ENCODE assay signal across 9 cellular contexts in the genomic region with DNA sequence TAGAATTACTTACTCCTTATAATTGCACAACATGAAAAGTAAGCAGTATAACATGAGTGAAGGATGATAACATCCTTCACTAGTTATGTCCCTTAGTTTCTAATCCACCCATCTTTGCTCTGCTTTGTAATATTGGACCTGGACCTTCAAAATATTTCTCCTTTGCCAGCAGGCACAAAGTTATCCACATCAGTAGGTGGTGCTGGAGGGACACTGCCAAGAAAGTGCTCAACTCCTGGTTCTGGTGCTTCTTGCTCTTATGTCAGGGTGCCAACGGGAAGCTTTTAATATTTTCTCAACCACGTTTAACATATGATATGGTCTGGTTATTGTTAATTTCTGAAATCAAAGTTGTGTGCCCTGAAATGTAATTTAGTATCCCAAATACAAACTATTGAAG. TPM values are rescaled to one million over a fixed set of nuclear protein-coding genes. Genes with fewer than 3 reads are reported as not detected.
DNase-seq lines count a peak whose midpoint lies in the region; ATAC-seq, FAIRE-seq and TF ChIP-seq lines count a peak whose summit lies in the region.
"Had no signal": no experiment of that assay in that cellular context is flagged by ENCODE, and none has a peak within 500 bp of the region (broad histone marks: within the 10 kb centered on the region; RNA-seq: fewer than 3 reads in every experiment).

No MANE protein-coding gene starts in this region.

- no peak overlapping the region for H3K18ac ChIP-seq in H1 (ENCODE audit: extremely low read depth, low read length)

- H3K56ac ChIP-seq in H1 (replicated peaks; ENCODE audit: insufficient read length, low read depth, low read length): no peak overlapping the region

- H2BK5ac ChIP-seq in H1 (ENCODE audit: low read depth, low read length): no peak overlapping the region

- ATAC-seq in activated naive CD4-positive, alpha-beta T cell treated with anti-CD3 and anti-CD28 coated beads, Interleukin-2, amount 50 U/mL, for 72 hours: no peak

- no peak overlapping the region for H2BK15ac ChIP-seq in H1 (ENCODE audit: low read length)

- no peak overlapping the region for H2BK12ac ChIP-seq in H1 (ENCODE audit: low read depth, low read length)

- H3K9ac ChIP-seq in H1 (replicated peaks in 1 of 4; ENCODE audit: extremely low read depth in 1 of 4, low read depth in 3 of 4, low read length in 3 of 4) (no peak overlapping the region), neural progenitor cell (no peak overlapping the region)

- TF ChIP-seq CTCF in H1 (IDR thresholded peaks at IDR 0.05; ENCODE audit: control extremely low read depth in 1 of 3, insufficient read depth in 1 of 3, low read depth in 1 of 3, low read length in 3 of 3) (peak; percentile 14 to 44 (median 40); a peak in 3 of 4 replicates), neural progenitor cell (IDR thresholded peaks at IDR 0.05) (peak; percentile 45)

- no peaks in the 10 kb centered on the region for H3K9me3 Mint-ChIP-seq in neural progenitor cell
- H3K9me3 Mint-ChIP-seq in activated naive CD4-positive, alpha-beta T cell treated with anti-CD3 and anti-CD28 coated beads, Interleukin-2, amount 50 U/mL, for 72 hours: no peaks in the 10 kb centered on the region

- H3K4me1 Mint-ChIP-seq in neural progenitor cell: no peaks in the 10 kb centered on the region

- no peak overlapping the region for H2BK20ac ChIP-seq in H1 (ENCODE audit: low read length)

- H3K27ac ChIP-seq in H1 (ENCODE audit: low read depth, low read length): no peak overlapping the region
- H3K27ac ChIP-seq in neural progenitor cell: no peak overlapping the region

- no peaks in the 10 kb centered on the region for H3K79me1 ChIP-seq in H1 (ENCODE audit: low read depth, low read length)

- no peaks in the 10 kb centered on the region for H3K23me2 ChIP-seq in H1 (ENCODE audit: low read depth, low read length)

- H3K23ac ChIP-seq in H1 (ENCODE audit: insufficient read length): no peak overlapping the region

- no peaks in the 10 kb centered on the region for H4K20me1 ChIP-seq in H1 (replicated peaks in 1 of 2; ENCODE audit: control insufficient read depth in 1 of 2, insufficient read depth in 2 of 2, low read length in 2 of 2)
- H4K20me1 ChIP-seq in neural progenitor cell (ENCODE audit: low read depth): no peaks in the 10 kb centered on the region

- H4K91ac ChIP-seq in H1 (replicated peaks; ENCODE audit: insufficient read length, low read length): no peak overlapping the region

- no peak overlapping the region for H4K8ac ChIP-seq in H1 (ENCODE audit: extremely low read depth, insufficient read depth, low read length)

- CTCF ChIA-PET in H1 (lab: Charles Lee; ENCODE audit: partially characterized antibody): interaction anchor here (0.6 to 2.1 kb wide), 14 partner anchors 9 to 473 kb away, joined by 3 to 10 read pairs (median 3); no protein-coding TSS in a partner anchor

- H3K79me2 ChIP-seq in H1 (ENCODE audit: control insufficient read depth in 1 of 2, insufficient read depth in 2 of 2, low read length in 2 of 2) (no peaks in the 10 kb centered on the region), neural progenitor cell (ENCODE audit: low read depth) (no peaks in the 10 kb centered on the region)

- TF ChIP-seq POLR2A in H1 (IDR thresholded peaks at IDR 0.05; ENCODE audit: control extremely low read depth in 1 of 2, low read depth in 2 of 2, low read length in 2 of 2) (no peak), H54 (IDR thresholded peaks at IDR 0.05; ENCODE audit: low read depth, low read length) (no peak)

- POLR2A ChIA-PET in H1 (lab: Charles Lee; ENCODE audit: partially characterized antibody): no interaction called here

- H3K27me3 Mint-ChIP-seq in neural progenitor cell (ENCODE audit: insufficient read depth, low read depth): no peaks in the 10 kb centered on the region

- no peak overlapping the region for H3K14ac ChIP-seq in H1 (ENCODE audit: insufficient read length)

- DNase-seq in NCI-H1417 (lab: John Stamatoyannopoulos, UW) (peak in 2 of 3 experiments; percentile 2 to 41), NCI-H1417 treated with DMSO at 0.1 percent for 48 hours (lab: John Stamatoyannopoulos, UW) (no peak), NCI-H1105 treated with DMSO at 0.1 percent for 48 hours (lab: John Stamatoyannopoulos, UW) (peak; percentile 4), H1 (ENCODE audit: low read depth in 1 of 2, low spot score in 2 of 2) (no peak), neural progenitor cell (ENCODE audit: low spot score) (peak; percentile 24), H54 (ENCODE audit: insufficient read length, low spot score) (no peak)
- DNase-seq in activated naive CD4-positive, alpha-beta T cell treated with anti-CD3 and anti-CD28 coated beads, Interleukin-2, amount 50 U/mL, for 72 hours (ENCODE audit: low spot score in 2 of 2): no peak
- no peak for DNase-seq in stimulated activated CD4-positive, alpha-beta T cell treated with anti-CD3 and anti-CD28 coated beads, Interleukin-2, amount 100 ng/mL, for 24 hours

- peak; percentile 50 to 67; a peak in 3 of 4 replicates for TF ChIP-seq RAD21 in H1 (IDR thresholded peaks at IDR 0.05 in 1 of 2, conservative IDR thresholded peaks at IDR 0.05 in 1 of 2; ENCODE audit: low read depth in 2 of 2, low read length in 2 of 2)

- no peak overlapping the region for H3K27ac Mint-ChIP-seq in neural progenitor cell
- no peak overlapping the region for H3K27ac Mint-ChIP-seq in activated naive CD4-positive, alpha-beta T cell treated with anti-CD3 and anti-CD28 coated beads, Interleukin-2, amount 50 U/mL, for 72 hours

- H3K9me3 ChIP-seq in H1 (ENCODE audit: insufficient read depth in 2 of 2, low read depth in 1 of 2, low read length in 1 of 2): no peaks in the 10 kb centered on the region
- H3K9me3 ChIP-seq in neural progenitor cell (ENCODE audit: low read depth): no peaks in the 10 kb centered on the region

- FAIRE-seq in H1 (lab: Jason Lieb, UNC) (peak; percentile 63), H54 (lab: Jason Lieb, UNC) (no peak)
- FAIRE-seq: TTC549 had no signal

- peaks cover 30% of the 10 kb centered on the region for H3K36me3 Mint-ChIP-seq in neural progenitor cell
- H3K36me3 Mint-ChIP-seq in activated naive CD4-positive, alpha-beta T cell treated with anti-CD3 and anti-CD28 coated beads, Interleukin-2, amount 50 U/mL, for 72 hours: peaks cover 6 to 8% of the 10 kb centered on the region in 2 donors

- H2AK5ac ChIP-seq in H1 (ENCODE audit: low read depth, low read length): no peak overlapping the region

- H2BK120ac ChIP-seq in H1 (replicated peaks; ENCODE audit: low read depth, low read length): no peak overlapping the region

- WGBS in H1 (ENCODE audit: extremely low coverage in 1 of 2, insufficient coverage in 1 of 2, insufficient read length in 1 of 2, insufficient replicate concordance in 2 of 2, low coverage in 1 of 2, low lambda C conversion rate in 2 of 2, missing lambda C conversion rate in 1 of 2), 2 experiments: 95% methylated on average over 2 of the region's 2 CpGs; no CpG with 5 or more reads in 1 of the 2 experiments

- H3K4me3 ChIP-seq in H1 (ENCODE audit: extremely low read depth in 1 of 4, insufficient read depth in 2 of 4, low read depth in 3 of 4, low read length in 4 of 4) (no peak overlapping the region), neural progenitor cell (no peak overlapping the region)

- no peaks in the 10 kb centered on the region for H3K4me1 ChIP-seq in H1 (replicated peaks in 1 of 4; ENCODE audit: control insufficient read depth in 3 of 4, insufficient read depth in 4 of 4, low read length in 3 of 4)
- no peaks in the 10 kb centered on the region for H3K4me1 ChIP-seq in neural progenitor cell

- H3K27me3 ChIP-seq in H1 (replicated peaks in 1 of 4; ENCODE audit: control insufficient read depth in 3 of 4, extremely low read depth in 1 of 4, insufficient read depth in 3 of 4, low read length in 3 of 4) (no peaks in the 10 kb centered on the region), neural progenitor cell (no peaks in the 10 kb centered on the region)

- no peak for TF ChIP-seq EP300 in H1 (IDR thresholded peaks at IDR 0.05; ENCODE audit: borderline replicate concordance in 1 of 2, low read depth in 2 of 2, low read length in 2 of 2)

- no peak overlapping the region for H4K5ac ChIP-seq in H1 (ENCODE audit: insufficient read length, low read depth, low read length)

- no peak overlapping the region for H3K4me3 Mint-ChIP-seq in neural progenitor cell

- no peaks in the 10 kb centered on the region for H3F3A ChIP-seq in neural progenitor cell (ENCODE audit: low read depth)

- H3K36me3 ChIP-seq in H1 (ENCODE audit: control insufficient read depth in 2 of 4, insufficient read depth in 4 of 4, low read length in 3 of 4) (peaks cover 6 to 46% (median 24%) of the 10 kb centered on the region in 4 experiments; a peak in 7 of 8 replicates), neural progenitor cell (peaks cover 11% of the 10 kb centered on the region)

- H3K4me2 ChIP-seq in H1 (ENCODE audit: insufficient read depth in 1 of 2, low read depth in 2 of 2, low read length in 2 of 2) (no peak overlapping the region), neural progenitor cell (no peak overlapping the region)

- H2AFZ ChIP-seq in H1 (ENCODE audit: low read length) (no peak overlapping the region), neural progenitor cell (replicated peaks) (no peak overlapping the region)

- no peak overlapping the region for H3K4ac ChIP-seq in H1 (replicated peaks; ENCODE audit: insufficient read length, low read depth, low read length)

TF ChIP-seq in H1, 55 proteins besides CTCF, POLR2A, EP300 and RAD21 (continues in another document):
- TF ChIP-seq TCF12 (IDR thresholded peaks at IDR 0.05; ENCODE audit: low read depth, low read length): no peak
- no peak for TF ChIP-seq ZNF274 (IDR thresholded peaks at IDR 0.05; ENCODE audit: borderline replicate concordance, extremely low read depth, low read length)
- no peak for TF ChIP-seq NRF1 (IDR thresholded peaks at IDR 0.05; ENCODE audit: low read depth, low read length)
- no peak for TF ChIP-seq SP1 (IDR thresholded peaks at IDR 0.05; ENCODE audit: low read depth, low read length)
- TF ChIP-seq CEBPB (IDR thresholded peaks at IDR 0.05; ENCODE audit: low read depth, low read length): no peak
- no peak for TF ChIP-seq ASH2L (IDR thresholded peaks at IDR 0.05; ENCODE audit: low read length)
- no peak for TF ChIP-seq GTF2F1 (IDR thresholded peaks at IDR 0.05; ENCODE audit: borderline replicate concordance, low read depth, low read length)

RNA-seq across cellular contexts. Expression of a gene that starts 49.1 kb away (rescaled TPM):
- total RNA-seq in H1 (2021; fragmentation: NEBNext Ultra II Directional; extraction: Animal tissue kit (Norgen Biotek cat#: 25700)): 77.7 and 85.5 TPM in 2 replicates
- 123 and 125 TPM in 2 replicates for polyA plus RNA-seq in H1 (2011; rRNA removed)
- 77.0 TPM for polyA plus RNA-seq in H1 (2011; cell fraction: cytosol; rRNA removed)
- polyA plus RNA-seq in H1 (2011; cell fraction: nucleus; rRNA removed): 62.2 TPM
- polyA plus RNA-seq in H1 (2012, experiment 1 of 2): 46.1 to 68.7 TPM (median 50.2 TPM) in 4 replicates
- 37.4 TPM for polyA plus RNA-seq in H1 (2012, experiment 2 of 2)
- polyA plus RNA-seq in H1 (2013, experiment 1 of 2): 86.9 TPM
- 102 TPM for polyA plus RNA-seq in H1 (2013, experiment 2 of 2)
- polyA minus RNA-seq in H1 (2011; rRNA and poly(A)+ RNA removed): 144 TPM in 2 replicates
- 84.8 TPM for polyA minus RNA-seq in H1 (2011; cell fraction: cytosol; rRNA and poly(A)+ RNA removed)
- 152 TPM for polyA minus RNA-seq in H1 (2011; cell fraction: nucleus; rRNA and poly(A)+ RNA removed)
- total RNA-seq in neural progenitor cell (ENCODE audit: low replicate concordance): 85.6 and 110 TPM in 2 replicates
- total RNA-seq in activated naive CD4-positive, alpha-beta T cell treated with anti-CD3 and anti-CD28 coated beads, Interleukin-2, amount 50 U/mL, for 72 hours: 10 to 100 TPM; 64.5 to 71.3 TPM

Comparison
In these comparisons a context has a peak if more than half of its experiments do, and no peak if none do; other contexts are left out.
1. DNase-seq: peak in NCI-H1417 (2 of 3), NCI-H1105 treated with DMSO at 0.1 percent for 48 hours (single experiment) and neural progenitor cell (single experiment); none in NCI-H1417 treated with DMSO at 0.1 percent for 48 hours (single experiment), H1 (0 of 2), activated naive CD4-positive, alpha-beta T cell treated with anti-CD3 and anti-CD28 coated beads, Interleukin-2, amount 50 U/mL, for 72 hours (0 of 2), stimulated activated CD4-positive, alpha-beta T cell treated with anti-CD3 and anti-CD28 coated beads, Interleukin-2, amount 100 ng/mL, for 24 hours (0 of 2) and H54 (single experiment).